Comparison of ENCODE assay signal across 8 cellular contexts in the genomic region with DNA sequence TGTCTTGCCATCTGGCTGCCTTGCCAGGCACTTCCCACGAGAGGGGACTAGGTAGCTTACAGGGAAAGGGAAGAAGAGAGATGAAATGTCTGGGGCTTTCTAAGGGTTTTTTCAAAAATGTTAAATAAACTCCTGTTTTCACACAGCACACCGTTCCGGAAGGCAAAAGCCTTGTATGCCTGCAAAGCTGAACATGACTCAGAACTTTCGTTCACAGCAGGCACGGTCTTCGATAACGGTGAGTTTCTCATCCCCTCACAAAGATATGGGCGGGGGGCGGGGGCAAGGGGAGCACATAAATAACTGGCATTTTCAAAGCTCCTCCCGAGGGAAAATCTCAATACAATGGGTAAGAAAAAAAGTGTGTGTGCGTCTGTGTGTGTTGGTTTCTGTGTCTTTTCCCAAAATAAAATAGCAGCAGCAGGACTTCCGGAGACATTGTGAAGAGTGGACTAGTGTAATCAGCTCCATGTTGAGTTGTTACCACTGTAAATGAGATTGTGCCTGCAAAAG.
DNase-seq lines count a peak whose midpoint lies in the region; ATAC-seq, FAIRE-seq and TF ChIP-seq lines count a peak whose summit lies in the region.

No MANE protein-coding gene starts in this region.

- FAIRE-seq in GM18507 (lab: Jason Lieb, UNC) (peak; percentile 97), H54 (lab: Jason Lieb, UNC) (no peak)

- WGBS in esophagus squamous epithelium, 2 donors = 60 to 63% methylated on average over 12 of the region's 12 CpGs
- 70 to 78% (median 73%) methylated on average over 12 of the region's 12 CpGs for WGBS in stomach, 5 donors

- H3K36me3 ChIP-seq in esophagus squamous epithelium (peaks cover 0 to 22% (median 0%) of the 10 kb centered on the region in 3 donors), stomach (peaks cover 0 to 27% (median 16%) of the 10 kb centered on the region in 4 donors)

- DNase-seq in GM18507 (ENCODE audit: extremely low spot score, insufficient read length, low read depth) = no peak
- DNase-seq in fibroblast of the aortic adventitia (ENCODE audit: low read depth) = no peak
- DNase-seq in esophagus squamous epithelium (lab: John Stamatoyannopoulos, UW) = no peak
- DNase-seq in H54 (ENCODE audit: insufficient read length, low spot score) = no peak
- DNase-seq in stomach = no peak
- no peak for DNase-seq in DMS79 (lab: John Stamatoyannopoulos, UW)

- ATAC-seq in GM21381 (IDR thresholded peaks at IDR 0.05; ENCODE audit: unreplicated experiment) (peak; percentile 56), HG03460 (IDR thresholded peaks at IDR 0.05; ENCODE audit: unreplicated experiment) (peak; percentile 58)

- intact Hi-C loops in esophagus squamous epithelium (cut with DNase I) (no loop called here), stomach (cut with DNase I; ENCODE audit: low total_unique reads) (no loop called here)

- no peak for TF ChIP-seq EP300 in stomach (IDR thresholded peaks at IDR 0.05)

- TF ChIP-seq POLR2A in esophagus squamous epithelium (IDR thresholded peaks at IDR 0.05) = no peak
- no peak for TF ChIP-seq POLR2A in H54 (IDR thresholded peaks at IDR 0.05; ENCODE audit: low read depth, low read length)
- TF ChIP-seq POLR2A in stomach (IDR thresholded peaks at IDR 0.05) = no peak

- H3K4me1 ChIP-seq in esophagus squamous epithelium (peaks cover 4 to 34% (median 11%) of the 10 kb centered on the region in 3 donors), stomach (peaks cover 0 to 36% (median 7%) of the 10 kb centered on the region in 4 donors)

- peak overlapping the region in 2 of 4 donors; percentile 28 to 48 for H3K27ac ChIP-seq in esophagus squamous epithelium
- H3K27ac ChIP-seq in stomach = peak overlapping the region in 1 of 5 donors; percentile 18

- H3K4me3 ChIP-seq in fibroblast of the aortic adventitia (ENCODE audit: low read depth, low read length) (no peak overlapping the region), esophagus squamous epithelium (no peak overlapping the region), stomach (no peak overlapping the region)

- no peaks in the 10 kb centered on the region for H3K9me3 ChIP-seq in esophagus squamous epithelium
- H3K9me3 ChIP-seq in stomach = no peaks in the 10 kb centered on the region

- no peaks in the 10 kb centered on the region for H3K27me3 ChIP-seq in esophagus squamous epithelium
- no peaks in the 10 kb centered on the region for H3K27me3 ChIP-seq in stomach

- peak; percentile 20 for TF ChIP-seq CTCF in fibroblast of the aortic adventitia (IDR thresholded peaks at IDR 0.05; ENCODE audit: insufficient read depth, low read length)
- TF ChIP-seq CTCF in esophagus squamous epithelium (IDR thresholded peaks at IDR 0.05) = no peak
- TF ChIP-seq CTCF in stomach (IDR thresholded peaks at IDR 0.05) = no peak
